In genomic region chr10:110535958-110536891, GRCh38 we compare ENCODE assay signal across 9 cellular contexts. TPM values are rescaled to one million over a fixed set of nuclear protein-coding genes. Genes with fewer than 3 reads are reported as not detected.
DNase-seq lines count a peak whose midpoint lies in the region; ATAC-seq and TF ChIP-seq lines count a peak whose summit lies in the region.
"Had no signal": no experiment of that assay in that cellular context is flagged by ENCODE, and none has a peak within 500 bp of the region (broad histone marks: within the 10 kb centered on the region; RNA-seq: fewer than 3 reads in every experiment).

No MANE protein-coding gene starts in this region.

- no peaks in the 10 kb centered on the region for H3K27me3 Mint-ChIP-seq in chondrocyte (ENCODE audit: low read depth)

- peak; percentile 51 for TF ChIP-seq CTCF in DOHH2 (IDR thresholded peaks at IDR 0.05; ENCODE audit: low read depth, low read length, poor library complexity, severe bottlenecking)
- TF ChIP-seq CTCF in HL-60 (IDR thresholded peaks at IDR 0.05; ENCODE audit: insufficient read depth, low read length): no peak
- peak; percentile 36; the same call in 1 of the 2 replicates for TF ChIP-seq CTCF in WERI-Rb-1 (IDR thresholded peaks at IDR 0.05; ENCODE audit: low read depth, low read length)
- peak; percentile 70 for TF ChIP-seq CTCF in chondrocyte (IDR thresholded peaks at IDR 0.05)
- TF ChIP-seq CTCF in omental fat pad (IDR thresholded peaks at IDR 0.05): no peak
- TF ChIP-seq CTCF in RWPE1 (conservative IDR thresholded peaks at IDR 0.05; ENCODE audit: low read depth): no peak

- peaks cover 2% of the 10 kb centered on the region; the same call in 1 of the 2 replicates for H3F3A ChIP-seq in DOHH2 (ENCODE audit: control insufficient read depth, insufficient read depth)

- no peak overlapping the region for H3K4me3 Mint-ChIP-seq in chondrocyte (ENCODE audit: unreplicated experiment)

- POLR2A ChIA-PET in RWPE1 (lab: Yijun Ruan, JAX; ENCODE audit: low non-redundant PET): no interaction called here

- no peaks in the 10 kb centered on the region for H3K9me2 ChIP-seq in DOHH2 (replicated peaks; ENCODE audit: control insufficient read depth, low read length)

- peak overlapping the region; percentile 31; the same call in 1 of the 2 replicates for H3K4me3 ChIP-seq in DOHH2 (ENCODE audit: low read length)
- no peak overlapping the region for H3K4me3 ChIP-seq in HL-60 (replicated peaks; ENCODE audit: insufficient read depth, low read length)
- H3K4me3 ChIP-seq in WERI-Rb-1 (ENCODE audit: low read depth, low read length): no peak overlapping the region
- H3K4me3 ChIP-seq: thoracic aorta had no signal

- H4K20me1 ChIP-seq in DOHH2 (ENCODE audit: control insufficient read depth, insufficient read depth, low read depth, low read length): no peaks in the 10 kb centered on the region

- no peaks in the 10 kb centered on the region for H3K36me3 Mint-ChIP-seq in chondrocyte (ENCODE audit: low read depth)

- H3K9me3 Mint-ChIP-seq in chondrocyte (ENCODE audit: low read depth): no peaks in the 10 kb centered on the region

- DNase-seq in HL-60 (ENCODE audit: low read depth in 1 of 2, low spot score in 1 of 2) (peak; percentile 33 to 62), WERI-Rb-1 (no peak), chondrocyte (ENCODE audit: low spot score) (no peak), omental fat pad (ENCODE audit: low spot score) (no peak), NCI-H2107 (lab: John Stamatoyannopoulos, UW) (no peak), RWPE1 (ENCODE audit: low spot score) (no peak)

- CTCF ChIA-PET in RWPE1 (lab: Yijun Ruan, JAX): interaction anchor here (1.3 kb wide), 1 partner anchor 191 kb away, joined by 3 read pairs; no protein-coding TSS in a partner anchor

- peaks cover 25% of the 10 kb centered on the region for H3K4me1 ChIP-seq in DOHH2 (ENCODE audit: control insufficient read depth, low read length)

- H3K36me3 ChIP-seq in DOHH2 (ENCODE audit: control insufficient read depth, low read length) (no peaks in the 10 kb centered on the region), WERI-Rb-1 (no peaks in the 10 kb centered on the region)
- H3K36me3 ChIP-seq: thoracic aorta had no signal

- peak overlapping the region; percentile 71 for H3K27ac Mint-ChIP-seq in chondrocyte (ENCODE audit: unreplicated experiment)

- H3K27ac ChIP-seq in DOHH2 (ENCODE audit: low read depth, low read length) (no peak overlapping the region), HL-60 (replicated peaks) (no peak overlapping the region), WERI-Rb-1 (no peak overlapping the region), RWPE1 (no peak overlapping the region)
- H3K27ac ChIP-seq: thoracic aorta had no signal

- peaks cover 10% of the 10 kb centered on the region for H3K27me3 ChIP-seq in DOHH2 (ENCODE audit: control insufficient read depth, low read length)
- H3K27me3 ChIP-seq in HL-60 (ENCODE audit: insufficient read depth, poor library complexity, severe bottlenecking): no peaks in the 10 kb centered on the region
- H3K27me3 ChIP-seq in WERI-Rb-1 (ENCODE audit: insufficient read depth, low read depth, severe bottlenecking): no peaks in the 10 kb centered on the region

- H3K79me2 ChIP-seq in DOHH2 (ENCODE audit: control insufficient read depth, low read length): no peaks in the 10 kb centered on the region

- H3K4me2 ChIP-seq in DOHH2 (ENCODE audit: low read length): peak overlapping the region; percentile 54

- H3K4me1 Mint-ChIP-seq in chondrocyte (ENCODE audit: low read depth): peaks cover 11% of the 10 kb centered on the region

- no peaks in the 10 kb centered on the region for H3K9me3 ChIP-seq in DOHH2 (ENCODE audit: control insufficient read depth, insufficient read depth, low read length)
- H3K9me3 ChIP-seq in WERI-Rb-1 (ENCODE audit: severe bottlenecking): no peaks in the 10 kb centered on the region
- H3K9me3 ChIP-seq: thoracic aorta had no signal

- ATAC-seq in GM21447 (IDR thresholded peaks at IDR 0.05; ENCODE audit: unreplicated experiment) (peak; percentile 83), omental fat pad (ENCODE audit: low FRiP score) (peak; percentile 50)

RNA-seq across cellular contexts. Expression of gene SMC3, which starts 31.3 kb away (rescaled TPM):
- 28.2 to 32.7 TPM (median 29.3 TPM) in 3 replicates for total RNA-seq in chondrocyte
- 10 to 100 TPM; 19.6 to 32.0 (median 25.2) TPM for total RNA-seq in omental fat pad

RNA-seq across cellular contexts. Expression of gene DUSP5, which starts 38.5 kb away (rescaled TPM):
- total RNA-seq in chondrocyte (4.8 to 9.7 TPM (median 8.7 TPM) in 3 replicates), omental fat pad (10 to 100 TPM in 3 of 4 donors, 1 to 10 TPM in 1; 9.2 to 71.4 (median 41.4) TPM)

Comparison
In these comparisons a context has a peak if more than half of its experiments do, and no peak if none do; other contexts are left out.
1. CTCF ChIP-seq: peak in DOHH2 (single experiment), WERI-Rb-1 (single experiment) and chondrocyte (single experiment); none in HL-60 (single experiment), omental fat pad (0 of 3) and RWPE1 (single experiment).
2. DNase-seq: peak in HL-60 (2 of 2); none in WERI-Rb-1 (single experiment), chondrocyte (single experiment), omental fat pad (single experiment), NCI-H2107 (single experiment) and RWPE1 (single experiment).